22 cellular contexts compared by ENCODE assay signal in the genomic region with DNA sequence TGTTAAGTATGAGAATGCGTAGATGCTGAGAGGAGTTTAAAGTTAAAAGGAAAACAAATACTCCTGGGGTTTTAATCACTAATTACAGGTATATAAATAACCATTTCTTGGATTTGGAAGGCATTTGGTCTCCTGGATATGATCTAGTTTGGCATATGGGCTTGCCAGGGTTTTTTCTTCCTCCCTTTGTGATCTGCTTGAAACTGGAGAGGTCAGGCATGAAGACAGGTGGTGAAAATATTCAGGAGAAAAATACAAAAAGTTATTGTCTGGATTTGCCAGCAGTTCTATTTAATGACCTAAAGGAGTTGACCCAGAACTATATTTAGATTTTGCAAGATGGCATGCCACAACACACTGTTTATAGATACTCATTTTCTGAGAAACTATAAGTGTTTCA.
"Had no signal": no experiment of that assay in that cellular context is flagged by ENCODE, and none has a peak within 500 bp of the region (broad histone marks: within the 10 kb centered on the region; RNA-seq: fewer than 3 reads in every experiment).

No MANE protein-coding gene starts in this region.

- H3K27ac Mint-ChIP-seq: activated T-cell treated with anti-CD3 and anti-CD28 coated beads, Interleukin-2, amount 50 U/mL, for 72 hours; dendritic cell treated with granulocyte-macrophage colony-stimulating factor and Interleukin-4, amounts not matched to agents 40 ng/mL and 50 ng/mL, for 4 days had no signal

- H3K27me3 Mint-ChIP-seq: dendritic cell treated with granulocyte-macrophage colony-stimulating factor and Interleukin-4, amounts not matched to agents 40 ng/mL and 50 ng/mL, for 4 days had no signal

- DNase-seq: activated CD4-positive, alpha-beta T cell treated with anti-CD3 and anti-CD28 coated beads for 1 hour; activated CD8-positive, alpha-beta memory T cell treated with anti-CD3 and anti-CD28 coated beads for 24 hours; activated CD8-positive, alpha-beta memory T cell treated with anti-CD3 and anti-CD28 coated beads, Interleukin-2, amount 50 U/mL, for 48 hours; activated effector memory CD4-positive, alpha-beta T cell treated with anti-CD3 and anti-CD28 coated beads, Interleukin-2, amount 50 U/mL, for 16 hours; activated naive CD4-positive, alpha-beta T cell treated with anti-CD3 and anti-CD28 coated beads, Interleukin-2, amount 50 U/mL, for 16 hours; activated T-cell treated with anti-CD3 and anti-CD28 coated beads, Interleukin-2, amount 50 U/mL, for 72 hours; aorta; effector CD8-positive, alpha-beta T cell; gastrocnemius medialis; heart left ventricle; left ventricle myocardium inferior; mammary epithelial cell; midbrain; occipital lobe; posterior cingulate gyrus; retina; stimulated activated CD4-positive, alpha-beta T cell treated with anti-CD3 and anti-CD28 coated beads, Interleukin-2, amount 100 ng/mL, for 24 hours; stimulated activated naive CD8-positive, alpha-beta T cell treated with anti-CD3 and anti-CD28 coated beads, Interleukin-15, Interleukin-2, amounts not matched to agents 100 U/mL and 50 U/mL, for 24 hours; tibial artery; uterus; WERI-Rb-1 had no signal

- H3K4me3 Mint-ChIP-seq: activated T-cell treated with anti-CD3 and anti-CD28 coated beads, Interleukin-2, amount 50 U/mL, for 72 hours; dendritic cell treated with granulocyte-macrophage colony-stimulating factor and Interleukin-4, amounts not matched to agents 40 ng/mL and 50 ng/mL, for 4 days had no signal

- H3K9me3 Mint-ChIP-seq: activated T-cell treated with anti-CD3 and anti-CD28 coated beads, Interleukin-2, amount 50 U/mL, for 72 hours; dendritic cell treated with granulocyte-macrophage colony-stimulating factor and Interleukin-4, amounts not matched to agents 40 ng/mL and 50 ng/mL, for 4 days had no signal
